In genomic region chrX:107775000-107775733, GRCh38 we compare ENCODE assay signal across 8 cellular contexts. TPM values are rescaled to one million over a fixed set of nuclear protein-coding genes. Genes with fewer than 3 reads are reported as not detected.
A peak's percentile ranks its signal among the peaks of the same experiment; 100 is the strongest.
DNase-seq lines count a peak whose midpoint lies in the region; ATAC-seq and TF ChIP-seq lines count a peak whose summit lies in the region.

No MANE protein-coding gene starts in this region.

- TF ChIP-seq CTCF in GM12865 (IDR thresholded peaks at IDR 0.05; ENCODE audit: insufficient read depth, low read depth, low read length, missing control alignments) (no peak), WTC11 (IDR thresholded peaks at IDR 0.05) (no peak), gastroesophageal sphincter (IDR thresholded peaks at IDR 0.05) (no peak)

- H3K4me3 ChIP-seq in GM12865 (ENCODE audit: low read depth, low read length) (peak overlapping the region; percentile 50), gastroesophageal sphincter (peak overlapping the region; percentile 41 to 66)

- peak overlapping the region; percentile 55 for H3K4me3 Mint-ChIP-seq in WTC11

- intact Hi-C loops in sciatic nerve (cut with DNase I), result loop anchor here (5.0 kb wide), 1 partner anchor 108 kb away; no protein-coding TSS in a partner anchor

- peaks cover 34% of the 10 kb centered on the region for H3K4me1 Mint-ChIP-seq in WTC11

- CTCF ChIA-PET in WTC11 (lab: Charles Lee), result interaction anchor here (0.6 to 4.1 kb wide), 26 partner anchors 9 to 881 kb away, joined by 3 to 108 read pairs (median 10); partner anchors contain the start of gene PRPS1

- no peaks in the 10 kb centered on the region for H3K27me3 ChIP-seq in gastroesophageal sphincter

- H3K27me3 Mint-ChIP-seq in WTC11 (ENCODE audit: low read depth), result peaks cover 31% of the 10 kb centered on the region

- H3K9me3 ChIP-seq in gastroesophageal sphincter, result no peaks in the 10 kb centered on the region

- no peaks in the 10 kb centered on the region for H3K36me3 Mint-ChIP-seq in WTC11

- 20% methylated on average over 2 of the region's 40 CpGs; no CpG with 5 or more reads in 1 of the 2 donors for WGBS in gastroesophageal sphincter (ENCODE audit: low coverage in 1 of 2), 2 donors

- no peaks in the 10 kb centered on the region for H3K36me3 ChIP-seq in gastroesophageal sphincter

- no peak for DNase-seq in GM12865 (ENCODE audit: low read depth)
- no peak for DNase-seq in WTC11 (ENCODE audit: low spot score)
- DNase-seq in sciatic nerve (ENCODE audit: low spot score), result no peak
- DNase-seq in activated CD4-positive, CD25-positive, alpha-beta regulatory T cell treated with anti-CD3 and anti-CD28 coated beads, Interleukin-2, amount 50 U/mL, for 72 hours, result no peak
- DNase-seq in G401 (ENCODE audit: low spot score), result no peak
- DNase-seq in activated CD4-positive, alpha-beta T cell treated with anti-CD3 and anti-CD28 coated beads for 1 hour, result no peak

- no peak for TF ChIP-seq POLR2A in gastroesophageal sphincter (IDR thresholded peaks at IDR 0.05)

- H3K9me3 Mint-ChIP-seq in WTC11, result no peaks in the 10 kb centered on the region

- in situ Hi-C loops in G401 (cut with HindIII; ENCODE audit: low sequenced_read_pairs), result no loop called here

- H3K27ac ChIP-seq in gastroesophageal sphincter, result peak overlapping the region; percentile 76 to 89 (median 89)

- TF ChIP-seq EP300 in gastroesophageal sphincter (IDR thresholded peaks at IDR 0.05), result no peak

- no peak overlapping the region for H3K27ac Mint-ChIP-seq in WTC11

- peaks cover 0 to 26% (median 0%) of the 10 kb centered on the region in 3 donors for H3K4me1 ChIP-seq in gastroesophageal sphincter

- ATAC-seq in HG02763 (IDR thresholded peaks at IDR 0.05; ENCODE audit: unreplicated experiment), result peak; percentile 23
- ATAC-seq in WTC11, result peak; percentile 9
- no peak for ATAC-seq in gastroesophageal sphincter
- peak; percentile 6 for ATAC-seq in sciatic nerve

- POLR2A ChIA-PET in WTC11 (lab: Charles Lee), result interaction anchor here (1.4 to 2.1 kb wide), 3 partner anchors 43 to 102 kb away, joined by 7 to 21 read pairs (median 8); no protein-coding TSS in a partner anchor

TF ChIP-seq in WTC11, 78 proteins besides CTCF, POLR2A, EP300 and RAD21:
- TF ChIP-seq PRDM15 (CRISPR knock-in tag; IDR thresholded peaks at IDR 0.05), result peak; percentile 90
- no peak for TF ChIP-seq GTF2I (CRISPR knock-in tag; conservative IDR thresholded peaks at IDR 0.05)
- no peak for TF ChIP-seq GABPB1 (CRISPR knock-in tag; IDR thresholded peaks at IDR 0.05)
- peak; percentile 23; the same call in 1 of the 2 replicates for TF ChIP-seq MAX (CRISPR knock-in tag; IDR thresholded peaks at IDR 0.05)
TF ChIP-seq in WTC11: peak in this region for 2.

RNA-seq across cellular contexts. Expression of gene TSC22D3, which starts 0.4 kb away (rescaled TPM):
- 14.5 to 15.9 TPM (median 15.7 TPM) in 3 replicates for total RNA-seq in WTC11 (2021)
- 100 to 1,000 TPM; 561 to 849 (median 691) TPM for total RNA-seq in gastroesophageal sphincter
- total RNA-seq in sciatic nerve, result 93.5 TPM
- total RNA-seq in G401 (2014; rRNA removed; shearing (Covaris generic)), result not detected in 2 replicates

RNA-seq across cellular contexts. Expression of gene NCBP2L, which starts 2.4 kb away (rescaled TPM):
- total RNA-seq in WTC11 (2021), result 0.20 TPM in 1 of 3 replicates, not detected in the others
- total RNA-seq in gastroesophageal sphincter, result under 1 TPM in 1 of 4 donors, not detected in 3; 0.31 TPM
- not detected for total RNA-seq in sciatic nerve
- total RNA-seq in G401 (2014; rRNA removed; shearing (Covaris generic)), result not detected in 2 replicates

RNA-seq across cellular contexts. Expression of gene MID2, which starts 50.5 kb away (rescaled TPM):
- total RNA-seq in WTC11 (2021), result 3.1 to 6.4 TPM (median 3.3 TPM) in 3 replicates
- total RNA-seq in gastroesophageal sphincter, result 10 to 100 TPM; 32.2 to 66.6 (median 57.0) TPM
- total RNA-seq in sciatic nerve, result 26.7 TPM
- total RNA-seq in G401 (2014; rRNA removed; shearing (Covaris generic)), result not detected in 2 replicates

Comparison
In these comparisons a context has a peak if more than half of its experiments do, and no peak if none do; other contexts are left out.
1. RNA of gene TSC22D3, which starts 0.4 kb away (total RNA-seq): 561 to 849 TPM in gastroesophageal sphincter, 93.5 TPM in sciatic nerve (single experiment) and 14.5 to 15.9 TPM in WTC11; not detected in G401; every median in the first group is over 10 times any median in the second.